16 cellular contexts compared by ENCODE assay signal in the genomic region with DNA sequence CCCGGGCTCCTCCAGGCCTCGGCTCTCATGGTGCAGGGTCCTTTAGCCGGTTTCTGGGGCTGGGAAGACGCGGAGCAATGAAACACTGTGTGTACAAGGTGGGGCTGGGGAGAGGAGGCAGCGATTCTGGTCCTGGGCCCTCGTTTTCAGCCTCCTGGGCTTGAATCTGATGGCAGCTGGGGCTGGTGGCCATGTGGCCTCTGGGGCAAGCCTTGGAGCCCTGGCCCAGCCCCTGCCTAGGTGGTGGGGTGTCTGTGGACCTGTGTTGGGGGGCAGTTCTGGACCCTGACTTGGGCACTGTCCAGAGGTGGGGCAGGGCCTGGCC. TPM values are rescaled to one million over a fixed set of nuclear protein-coding genes. Genes with fewer than 3 reads are reported as not detected.
"Had no signal": no experiment of that assay in that cellular context is flagged by ENCODE, and none has a peak within 500 bp of the region (broad histone marks: within the 10 kb centered on the region; RNA-seq: fewer than 3 reads in every experiment).

No MANE protein-coding gene starts in this region.

- H3K27ac ChIP-seq: esophagus muscularis mucosa, ovary, SK-N-MC, thoracic aorta had no signal

- DNase-seq: activated CD4-positive, alpha-beta T cell treated with anti-CD3 and anti-CD28 coated beads for 1 hour; activated CD4-positive, alpha-beta T cell treated with anti-CD3 and anti-CD28 coated beads, Interleukin-2, amount 50 U/mL, for 48 hours; activated gamma-delta T cell; activated T-cell treated with anti-CD3 and anti-CD28 coated beads, Interleukin-2, amount 50 U/mL, for 4 hours; kidney glomerular epithelial cell; mesendoderm; nephron progenitor cell; ovary had no signal

- H3K9me3 Mint-ChIP-seq: activated T-cell treated with anti-CD3 and anti-CD28 coated beads, Interleukin-2, amount 50 U/mL, for 4 hours had no signal

- ATAC-seq: activated T-cell treated with anti-CD3 and anti-CD28 coated beads, Interleukin-2, amount 50 U/mL, for 4 hours; sciatic nerve had no signal

- H3K27ac Mint-ChIP-seq: nephron progenitor cell had no signal

- H3K4me3 Mint-ChIP-seq: activated T-cell treated with anti-CD3 and anti-CD28 coated beads, Interleukin-2, amount 50 U/mL, for 4 hours; nephron progenitor cell had no signal

RNA-seq across cellular contexts. Expression of a gene that starts 4.1 kb away (rescaled TPM):
- total RNA-seq: cardiac septum, thoracic aorta had no signal
- polyA plus RNA-seq: liver had no signal

RNA-seq across cellular contexts. Expression of a gene that starts 58.0 kb away (rescaled TPM):
- total RNA-seq: cardiac septum, hepatocyte, liver, sciatic nerve, thoracic aorta, urinary bladder had no signal
